20 cellular contexts compared by ENCODE assay signal in the genomic region with DNA sequence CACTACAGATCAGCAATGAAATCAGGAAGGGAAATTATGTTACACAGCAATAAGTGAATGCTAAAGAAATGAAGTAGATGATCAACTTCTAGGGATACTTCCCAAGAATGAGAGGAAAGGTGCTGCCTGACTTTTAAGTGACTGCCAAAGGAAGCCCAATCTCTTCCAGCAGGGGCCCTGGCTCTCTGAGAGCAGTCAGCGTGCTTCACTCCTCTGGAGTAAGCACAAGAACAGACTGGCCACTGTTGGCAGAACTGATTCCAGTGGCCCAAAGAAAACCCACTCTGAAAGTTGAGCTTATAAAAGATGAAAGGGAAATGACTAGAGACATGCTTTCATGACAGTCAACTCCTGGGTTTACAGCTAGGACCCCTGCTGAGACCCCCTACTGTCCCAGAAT. TPM values are rescaled to one million over a fixed set of nuclear protein-coding genes. Genes with fewer than 3 reads are reported as not detected.
DNase-seq lines count a peak whose midpoint lies in the region; ATAC-seq and TF ChIP-seq lines count a peak whose summit lies in the region.
"Had no signal": no experiment of that assay in that cellular context is flagged by ENCODE, and none has a peak within 500 bp of the region (broad histone marks: within the 10 kb centered on the region; RNA-seq: fewer than 3 reads in every experiment).

No MANE protein-coding gene starts in this region.

- no peak overlapping the region for H3K14ac ChIP-seq in H9 (ENCODE audit: insufficient read depth, low read length)

- TF ChIP-seq CTCF in H9 (conservative IDR thresholded peaks at IDR 0.05) (no peak), endodermal cell (conservative IDR thresholded peaks at IDR 0.05) (peak; percentile 36)

- H4K91ac ChIP-seq in H9 (ENCODE audit: insufficient read length, low read depth, low read length) = no peak overlapping the region

- no peaks in the 10 kb centered on the region for H3K27me3 ChIP-seq in CD4-positive, alpha-beta memory T cell (ENCODE audit: insufficient read depth, low read length)
- H3K27me3 ChIP-seq in H9 (ENCODE audit: insufficient read depth, low read length) (no peaks in the 10 kb centered on the region), endodermal cell (ENCODE audit: control insufficient read depth, insufficient read depth, low read length, poor library complexity, severe bottlenecking) (no peaks in the 10 kb centered on the region)
- H3K27me3 ChIP-seq: SJCRH30 had no signal

- no peak overlapping the region for H2BK15ac ChIP-seq in H9 (ENCODE audit: low read depth, low read length)

- H3K18ac ChIP-seq in H9 (ENCODE audit: insufficient read length, low read depth, low read length) = no peak overlapping the region

- no CpG with 5 or more reads among the region's 1 CpG for WGBS in H9 (ENCODE audit: extremely low coverage, insufficient read length, low lambda C conversion rate)
- WGBS in endodermal cell (ENCODE audit: insufficient coverage in 1 of 2, insufficient read length in 1 of 2), 2 experiments = 80 to 100% methylated on average over 1 of the region's 1 CpG

- H2BK20ac ChIP-seq in H9 (ENCODE audit: low read depth, low read length, poor library complexity, severe bottlenecking) = no peak overlapping the region

- DNase-seq in CD4-positive, alpha-beta memory T cell = no peak
- DNase-seq in H9 = no peak
- no peak for DNase-seq in endodermal cell
- no peak for DNase-seq in medulla oblongata (ENCODE audit: extremely low spot score)
- no peak for DNase-seq in HCEC 1CT
- DNase-seq: ACHN; Calu3; CD8-positive, alpha-beta memory T cell; GDM1; IMR-90; MV-4-11; NCI-H1694; NCI-H2081; NCI-H446; NCI-H526; OCI-M1; SJCRH30 had no signal

- intact Hi-C loops in CD4-positive, alpha-beta memory T cell (cut with micrococcal nuclease) = no loop called here

- no peaks in the 10 kb centered on the region for H3K23me2 ChIP-seq in H9 (ENCODE audit: insufficient read length, low read depth, low read length, poor library complexity, severe bottlenecking)

- POLR2A ChIA-PET in CD4-positive, alpha-beta memory T cell (lab: Charles Lee; ENCODE audit: partially characterized antibody) = no interaction called here

- no peak overlapping the region for H3K4me3 Mint-ChIP-seq in CD4-positive, alpha-beta memory T cell
- H3K4me3 Mint-ChIP-seq in H9 (no peak overlapping the region), endodermal cell (no peak overlapping the region)
- H3K4me3 Mint-ChIP-seq in stimulated activated memory B cell treated with anti-CD40 and anti-IgM and Interleukin-4, amounts not matched to agents 10 μg/mL and 1 μg/mL and 100 μg/mL, for 72 hours = no peak overlapping the region
- H3K4me3 Mint-ChIP-seq: CD8-positive, alpha-beta memory T cell had no signal

- H4K20me1 ChIP-seq in H9 (ENCODE audit: control insufficient read depth, insufficient read depth, insufficient read length) = no peaks in the 10 kb centered on the region

- no peaks in the 10 kb centered on the region for H3K27me3 Mint-ChIP-seq in CD4-positive, alpha-beta memory T cell
- H3K27me3 Mint-ChIP-seq in H9 (ENCODE audit: low read depth) (no peaks in the 10 kb centered on the region), endodermal cell (ENCODE audit: insufficient read depth) (no peaks in the 10 kb centered on the region)
- H3K27me3 Mint-ChIP-seq in stimulated activated memory B cell treated with anti-CD40 and anti-IgM and Interleukin-4, amounts not matched to agents 10 μg/mL and 1 μg/mL and 100 μg/mL, for 72 hours = no peaks in the 10 kb centered on the region
- H3K27me3 Mint-ChIP-seq: CD8-positive, alpha-beta memory T cell had no signal

- peak overlapping the region in 4 of 7 donors; percentile 23 to 82 (median 50) for H3K27ac Mint-ChIP-seq in CD4-positive, alpha-beta memory T cell
- H3K27ac Mint-ChIP-seq in H9 = peak overlapping the region in 2 of 3 experiments; percentile 24 to 85; a peak in 3 of 7 replicates
- peak overlapping the region; percentile 49 for H3K27ac Mint-ChIP-seq in endodermal cell
- H3K27ac Mint-ChIP-seq in stimulated activated memory B cell treated with anti-CD40 and anti-IgM and Interleukin-4, amounts not matched to agents 10 μg/mL and 1 μg/mL and 100 μg/mL, for 72 hours = peak overlapping the region; percentile 50

- no peaks in the 10 kb centered on the region for H3K9me3 ChIP-seq in CD4-positive, alpha-beta memory T cell (ENCODE audit: control insufficient read depth in 1 of 2, low read length in 2 of 2)
- no peaks in the 10 kb centered on the region for H3K9me3 ChIP-seq in H9 (ENCODE audit: control insufficient read depth, low read depth, low read length)
- no peaks in the 10 kb centered on the region for H3K9me3 ChIP-seq in endodermal cell (ENCODE audit: control insufficient read depth, low read length)
- H3K9me3 ChIP-seq: HAP-1, SJCRH30 had no signal

- H3K4me1 Mint-ChIP-seq in CD4-positive, alpha-beta memory T cell = peaks cover 0 to 1% (median 0%) of the 10 kb centered on the region in 4 donors
- H3K4me1 Mint-ChIP-seq in H9 (peaks cover 25 to 29% of the 10 kb centered on the region in 2 experiments), endodermal cell (peaks cover 49% of the 10 kb centered on the region)
- H3K4me1 Mint-ChIP-seq in stimulated activated memory B cell treated with anti-CD40 and anti-IgM and Interleukin-4, amounts not matched to agents 10 μg/mL and 1 μg/mL and 100 μg/mL, for 72 hours = peaks cover 7% of the 10 kb centered on the region

- no peak overlapping the region for H3K23ac ChIP-seq in H9 (ENCODE audit: insufficient read length, low read depth, low read length)

- no peaks in the 10 kb centered on the region for H3K79me1 ChIP-seq in H9 (ENCODE audit: insufficient read depth, low read depth, low read length, poor library complexity, severe bottlenecking)

- no peak overlapping the region for H2AFZ ChIP-seq in H9 (ENCODE audit: low read length)

- H3K4me1 ChIP-seq in CD4-positive, alpha-beta memory T cell (ENCODE audit: insufficient read depth, low read length) = no peaks in the 10 kb centered on the region
- peaks cover 6% of the 10 kb centered on the region for H3K4me1 ChIP-seq in H9 (ENCODE audit: insufficient read depth, low read length)
- peaks cover 20% of the 10 kb centered on the region for H3K4me1 ChIP-seq in endodermal cell (ENCODE audit: control insufficient read depth, insufficient read depth, low read length)
- H3K4me1 ChIP-seq: HAP-1, SJCRH30 had no signal

- H3K4me3 ChIP-seq in CD4-positive, alpha-beta memory T cell (ENCODE audit: low read length in 2 of 2) = no peak overlapping the region
- H3K4me3 ChIP-seq in endodermal cell (ENCODE audit: low read length) = no peak overlapping the region
- H3K4me3 ChIP-seq: HAP-1, SJCRH30 had no signal

- no peak overlapping the region for H3K27ac ChIP-seq in CD4-positive, alpha-beta memory T cell (ENCODE audit: low read depth, low read length)
- H3K27ac ChIP-seq in H9 (ENCODE audit: insufficient read length, low read depth, low read length) (no peak overlapping the region), endodermal cell (ENCODE audit: low read depth, low read length) (no peak overlapping the region)
- H3K27ac ChIP-seq: SJCRH30 had no signal

- no peaks in the 10 kb centered on the region for H3K9me3 Mint-ChIP-seq in CD4-positive, alpha-beta memory T cell
- no peaks in the 10 kb centered on the region for H3K9me3 Mint-ChIP-seq in H9
- H3K9me3 Mint-ChIP-seq in endodermal cell = no peaks in the 10 kb centered on the region
- H3K9me3 Mint-ChIP-seq in stimulated activated memory B cell treated with anti-CD40 and anti-IgM and Interleukin-4, amounts not matched to agents 10 μg/mL and 1 μg/mL and 100 μg/mL, for 72 hours = no peaks in the 10 kb centered on the region
- H3K9me3 Mint-ChIP-seq: CD8-positive, alpha-beta memory T cell had no signal

- H3K4me2 ChIP-seq in H9 (ENCODE audit: insufficient read depth, insufficient read length, low read length) = no peak overlapping the region

- H3K56ac ChIP-seq in H9 (ENCODE audit: insufficient read length, low read depth, low read length) = no peak overlapping the region

- no peaks in the 10 kb centered on the region for H3K79me2 ChIP-seq in H9 (ENCODE audit: insufficient read depth, low read length)

- no peak overlapping the region for H3T11ph ChIP-seq in H9 (ENCODE audit: low read length)

- H3K9ac ChIP-seq in H9 (ENCODE audit: extremely low read depth, insufficient read length, low read length) (no peak overlapping the region), endodermal cell (ENCODE audit: extremely low read depth, low read length, poor library complexity, severe bottlenecking) (no peak overlapping the region)

- H2BK120ac ChIP-seq in H9 (ENCODE audit: low read depth, low read length, poor library complexity, severe bottlenecking) = no peak overlapping the region

- no peak overlapping the region for H2BK5ac ChIP-seq in H9 (ENCODE audit: insufficient read length, low read length)

- no peak overlapping the region for H4K5ac ChIP-seq in H9 (ENCODE audit: insufficient read length, low read depth, low read length)

- peaks cover 52 to 68% of the 10 kb centered on the region in 2 donors for H3K36me3 Mint-ChIP-seq in CD4-positive, alpha-beta memory T cell
- H3K36me3 Mint-ChIP-seq in H9 (ENCODE audit: insufficient read depth in 1 of 3, low read depth in 3 of 3) (peaks cover 46 to 78% (median 73%) of the 10 kb centered on the region in 3 experiments), endodermal cell (ENCODE audit: low read depth) (peaks cover 66% of the 10 kb centered on the region)
- peaks cover 85% of the 10 kb centered on the region for H3K36me3 Mint-ChIP-seq in stimulated activated memory B cell treated with anti-CD40 and anti-IgM and Interleukin-4, amounts not matched to agents 10 μg/mL and 1 μg/mL and 100 μg/mL, for 72 hours

- no peak overlapping the region for H2AK5ac ChIP-seq in H9 (ENCODE audit: insufficient read length, low read length)

- peaks cover 43% of the 10 kb centered on the region for H3K36me3 ChIP-seq in CD4-positive, alpha-beta memory T cell (ENCODE audit: insufficient read depth, low read length)
- H3K36me3 ChIP-seq in endodermal cell (ENCODE audit: control insufficient read depth, insufficient read depth, low read length) = peaks cover 65% of the 10 kb centered on the region

- CTCF ChIA-PET in CD4-positive, alpha-beta memory T cell (lab: Charles Lee; ENCODE audit: partially characterized antibody) = interaction anchor here (0.9 to 1.4 kb wide), 3 partner anchors 13 to 59 kb away, joined by 3 to 4 read pairs (median 3); no protein-coding TSS in a partner anchor

- no peak overlapping the region for H3K4ac ChIP-seq in H9 (ENCODE audit: low read depth, low read length)

- ATAC-seq in stimulated activated memory B cell treated with anti-CD40 and anti-IgM and Interleukin-4, amounts not matched to agents 10 μg/mL and 1 μg/mL and 100 μg/mL, for 72 hours = no peak
- no peak for ATAC-seq in HG03565 (IDR thresholded peaks at IDR 0.05; ENCODE audit: unreplicated experiment)

- no peak overlapping the region for H2BK12ac ChIP-seq in H9 (ENCODE audit: insufficient read length, low read depth, low read length)

- H4K8ac ChIP-seq in H9 (replicated peaks; ENCODE audit: insufficient read length, low read depth, low read length) = no peak overlapping the region

RNA-seq across cellular contexts. Expression of a gene that starts 41.8 kb away (rescaled TPM):
- 10 to 100 TPM; 26.3 to 26.4 TPM for total RNA-seq in CD4-positive, alpha-beta memory T cell
- polyA plus RNA-seq in CD4-positive, alpha-beta memory T cell = 10 to 100 TPM; 11.6 to 18.0 TPM
- 39.3 and 39.4 TPM in 2 replicates for total RNA-seq in H9 (2021)
- total RNA-seq in endodermal cell = 10 to 100 TPM; 32.7 to 33.3 TPM
- polyA plus RNA-seq in endodermal cell (2013, experiment 1 of 2) = 24.2 TPM
- polyA plus RNA-seq in endodermal cell (2013, experiment 2 of 2) = 22.1 TPM
